In the genomic region with DNA sequence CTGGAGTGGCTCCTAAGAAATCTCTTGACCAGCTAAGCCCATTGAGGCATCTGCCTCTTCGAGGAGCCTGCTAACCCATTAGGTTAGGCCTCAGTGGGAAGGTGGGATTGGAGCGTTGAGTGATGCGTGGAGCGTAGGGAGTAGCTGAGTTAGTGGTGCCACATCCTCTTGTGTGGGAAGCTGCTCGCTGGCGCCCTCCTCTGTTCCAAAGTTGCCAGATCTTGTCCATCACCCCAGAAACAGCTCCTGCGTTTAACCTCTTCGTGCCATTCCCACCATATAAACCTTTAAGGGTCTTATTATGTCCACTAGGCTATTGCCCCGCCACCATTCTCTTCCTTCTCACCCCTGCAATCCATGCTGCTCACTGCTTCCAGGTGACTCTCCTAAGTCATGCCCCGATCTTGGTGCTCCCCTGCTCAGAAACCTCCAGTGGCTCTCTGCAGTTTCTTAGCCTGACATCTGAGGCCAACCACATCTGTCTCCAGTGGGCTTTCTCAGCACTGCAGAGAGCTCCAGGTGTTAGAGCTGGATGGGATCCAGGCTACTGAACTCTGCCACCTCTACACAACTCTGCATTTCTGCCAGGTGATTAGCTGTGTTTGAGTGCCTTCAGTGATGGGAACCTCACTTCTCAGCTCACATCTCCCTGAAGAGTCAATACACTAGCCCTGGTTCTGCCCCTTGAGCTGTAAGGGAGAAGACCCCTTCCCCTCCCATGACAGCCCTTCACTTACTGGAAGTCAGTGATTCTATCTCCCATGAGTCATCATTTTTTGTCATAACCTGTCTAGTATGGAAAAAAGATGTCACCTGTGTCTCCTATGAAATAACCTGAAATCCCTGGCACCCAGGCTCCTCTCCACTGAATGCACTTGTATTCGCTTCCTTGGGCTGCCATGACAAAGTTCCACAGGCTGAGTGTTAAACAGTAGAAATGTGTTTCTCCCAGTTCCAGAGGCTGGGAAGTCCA, we compare ENCODE assay signal across 9 cellular contexts.
DNase-seq lines count a peak whose midpoint lies in the region; ATAC-seq and TF ChIP-seq lines count a peak whose summit lies in the region.
"Had no signal": no experiment of that assay in that cellular context is flagged by ENCODE, and none has a peak within 500 bp of the region (broad histone marks: within the 10 kb centered on the region; RNA-seq: fewer than 3 reads in every experiment).

No MANE protein-coding gene starts in this region.

- no peak overlapping the region for H2BK15ac ChIP-seq in neuronal stem cell (ENCODE audit: low read length)

- no peak overlapping the region for H3K4me3 Mint-ChIP-seq in chondrocyte (ENCODE audit: unreplicated experiment)

- no peak overlapping the region for H2BK120ac ChIP-seq in neuronal stem cell (ENCODE audit: low read depth, low read length)

- no peak overlapping the region for H3K23ac ChIP-seq in neuronal stem cell (ENCODE audit: low read depth, low read length, poor library complexity)

- peak; percentile 51 for TF ChIP-seq RAD21 in SK-N-SH (IDR thresholded peaks at IDR 0.05; ENCODE audit: low read length)

- intact Hi-C loops in lower leg skin (cut with DNase I; ENCODE audit: low total_unique reads) = no loop called here

- no peak overlapping the region for H3K14ac ChIP-seq in neuronal stem cell (ENCODE audit: low read length)

- WGBS in SK-N-SH (ENCODE audit: low lambda C conversion rate) = 53% methylated on average over 11 of the region's 11 CpGs
- WGBS in neuronal stem cell (ENCODE audit: extremely low coverage in 2 of 2, insufficient read length in 2 of 2, insufficient replicate concordance in 1 of 2), 2 donors = no CpG with 5 or more reads among the region's 11 CpGs
- WGBS in lower leg skin, 2 donors = 69 to 72% methylated on average over 11 of the region's 11 CpGs

- H2BK5ac ChIP-seq in neuronal stem cell (ENCODE audit: low read length) = no peak overlapping the region

- no peaks in the 10 kb centered on the region for H3K36me3 Mint-ChIP-seq in chondrocyte (ENCODE audit: low read depth)

- H3K18ac ChIP-seq in neuronal stem cell (ENCODE audit: low read length) = no peak overlapping the region

- no peak overlapping the region for H4K8ac ChIP-seq in neuronal stem cell (ENCODE audit: low read depth, low read length)

- H2AFZ ChIP-seq in SK-N-SH (ENCODE audit: low read depth) (no peak overlapping the region), neuronal stem cell (ENCODE audit: low read length) (no peak overlapping the region)

- H3K36me3 ChIP-seq in SK-N-SH (replicated peaks in 1 of 2; ENCODE audit: control insufficient read depth in 1 of 2, insufficient read depth in 2 of 2, low read length in 1 of 2) (no peaks in the 10 kb centered on the region), neuronal stem cell (replicated peaks in 1 of 2; ENCODE audit: control insufficient read depth in 2 of 2, insufficient read depth in 2 of 2, low read length in 2 of 2) (no peaks in the 10 kb centered on the region)

- peaks cover 3% of the 10 kb centered on the region for H3K9me3 Mint-ChIP-seq in chondrocyte (ENCODE audit: low read depth)

- H3K4me2 ChIP-seq in SK-N-SH = no peak overlapping the region
- no peak overlapping the region for H3K4me2 ChIP-seq in neuronal stem cell (ENCODE audit: insufficient read depth, low read length, poor library complexity, severe bottlenecking)

- no peak overlapping the region for H3K27ac Mint-ChIP-seq in chondrocyte (ENCODE audit: unreplicated experiment)

- H3K27me3 Mint-ChIP-seq in chondrocyte (ENCODE audit: low read depth) = no peaks in the 10 kb centered on the region

- no peaks in the 10 kb centered on the region for H3K79me1 ChIP-seq in neuronal stem cell (ENCODE audit: low read depth, low read length)

- H4K91ac ChIP-seq in neuronal stem cell (ENCODE audit: low read depth, low read length, poor library complexity) = no peak overlapping the region

- H3K4me1 ChIP-seq in SK-N-SH (ENCODE audit: control insufficient read depth in 1 of 2, insufficient read depth in 2 of 2, low read depth in 1 of 2, low read length in 1 of 2) (peaks cover 2 to 7% of the 10 kb centered on the region in 2 experiments; a peak in 3 of 4 replicates), neuronal stem cell (ENCODE audit: control insufficient read depth in 2 of 2, insufficient read depth in 1 of 2, low read depth in 1 of 2, low read length in 2 of 2) (peaks cover under 1 to 1% of the 10 kb centered on the region in 2 donors)

- no peak overlapping the region for H2AK5ac ChIP-seq in neuronal stem cell (ENCODE audit: low read depth, low read length)

- no peaks in the 10 kb centered on the region for H3K9me3 ChIP-seq in SK-N-SH
- no peaks in the 10 kb centered on the region for H3K9me3 ChIP-seq in neuronal stem cell (replicated peaks in 1 of 2; ENCODE audit: control insufficient read depth in 2 of 2, insufficient read depth in 1 of 2, low read depth in 1 of 2, low read length in 2 of 2)

- H2BK12ac ChIP-seq in neuronal stem cell (ENCODE audit: low read length) = no peak overlapping the region

- POLR2A ChIA-PET in SK-N-SH (lab: Yijun Ruan, JAX) = no interaction called here

- H3K4me3 ChIP-seq in SK-N-SH (ENCODE audit: low read depth in 2 of 2, low read length in 1 of 2) = no peak overlapping the region
- no peak overlapping the region for H3K4me3 ChIP-seq in Jurkat, Clone E6-1 (ENCODE audit: low read length)
- no peak overlapping the region for H3K4me3 ChIP-seq in neuronal stem cell (ENCODE audit: low read length in 2 of 2)
- H3K4me3 ChIP-seq in lower leg skin (ENCODE audit: low read depth, poor library complexity, severe bottlenecking) = no peak overlapping the region

- CTCF ChIA-PET in SK-N-SH (lab: Yijun Ruan, JAX) = interaction anchor here (0.6 to 2.6 kb wide), 22 partner anchors 8 to 832 kb away, joined by 3 to 9 read pairs (median 3); no protein-coding TSS in a partner anchor

- TF ChIP-seq CTCF in SK-N-SH (IDR thresholded peaks at IDR 0.05) (peak; percentile 37), chondrocyte (IDR thresholded peaks at IDR 0.05) (peak; percentile 62), lower leg skin (IDR thresholded peaks at IDR 0.05) (no peak)

- peak; percentile 64 for DNase-seq in SK-N-SH
- peak; percentile 5 for DNase-seq in Jurkat, Clone E6-1 (ENCODE audit: low read depth, low spot score)
- DNase-seq in chondrocyte (ENCODE audit: low spot score) = no peak
- peak; percentile 32 for DNase-seq in neuronal stem cell (ENCODE audit: low spot score)
- DNase-seq in lower leg skin (ENCODE audit: low spot score in 2 of 2) = no peak
- DNase-seq in SW 1271 (lab: John Stamatoyannopoulos, UW) = no peak
- DNase-seq in RKO (ENCODE audit: low spot score) = no peak
- DNase-seq: NCI-H510A treated with DMSO at 0.1 percent for 48 hours had no signal

- H3K27ac ChIP-seq in SK-N-SH (ENCODE audit: low read depth in 2 of 2, low read length in 1 of 2) = no peak overlapping the region
- H3K27ac ChIP-seq in neuronal stem cell (replicated peaks; ENCODE audit: low read length) = no peak overlapping the region

- TF ChIP-seq EP300 in SK-N-SH (IDR thresholded peaks at IDR 0.05; ENCODE audit: borderline replicate concordance in 1 of 2, low read depth in 1 of 2, low read length in 1 of 2) = no peak

- ATAC-seq in SK-N-SH treated with all-trans-retinoic acid at 6 μM for 48 hours = no peak

- no peaks in the 10 kb centered on the region for H3K9me2 ChIP-seq in SK-N-SH

- H3K27me3 ChIP-seq in SK-N-SH (ENCODE audit: insufficient read depth) = no peaks in the 10 kb centered on the region
- peaks cover 0 to 8% (median 0%) of the 10 kb centered on the region in 3 experiments for H3K27me3 ChIP-seq in neuronal stem cell (ENCODE audit: control insufficient read depth in 3 of 3, insufficient read depth in 3 of 3, low read depth in 1 of 3, low read length in 3 of 3)

- no peaks in the 10 kb centered on the region for H3K79me2 ChIP-seq in SK-N-SH (ENCODE audit: insufficient read depth)

- H3K4ac ChIP-seq in neuronal stem cell (ENCODE audit: low read length) = no peak overlapping the region

- H3F3A ChIP-seq in SK-N-SH (replicated peaks; ENCODE audit: insufficient read depth) = no peaks in the 10 kb centered on the region

- no peak for TF ChIP-seq POLR2A in lower leg skin (IDR thresholded peaks at IDR 0.05)

- H4K20me1 ChIP-seq in SK-N-SH (ENCODE audit: insufficient read depth) = no peaks in the 10 kb centered on the region

- H3K9ac ChIP-seq in SK-N-SH = no peak overlapping the region
- no peak overlapping the region for H3K9ac ChIP-seq in neuronal stem cell (ENCODE audit: low read depth, low read length, poor library complexity)

- peaks cover 5% of the 10 kb centered on the region for H3K4me1 Mint-ChIP-seq in chondrocyte (ENCODE audit: low read depth)

TF ChIP-seq in SK-N-SH, 30 proteins besides CTCF, POLR2A, EP300 and RAD21:
- peak; percentile 28; the same call in 1 of the 2 replicates for TF ChIP-seq SMC3 (IDR thresholded peaks at IDR 0.05; ENCODE audit: low read depth, low read length)
- TF ChIP-seq TAF1 (IDR thresholded peaks at IDR 0.05; ENCODE audit: borderline replicate concordance, low read depth, low read length) = no peak
TF ChIP-seq in SK-N-SH: peak in this region for 1.

TF ChIP-seq in SK-N-SH treated with all-trans-retinoic acid at 6 μM for 48 hours, 23 proteins besides CTCF, POLR2A, EP300 and RAD21 (continues in another document):
- no peak for TF ChIP-seq TSHZ2 (CRISPR knock-in tag; IDR thresholded peaks at IDR 0.05)
- no peak for TF ChIP-seq ZFP30 (CRISPR knock-in tag; IDR thresholded peaks at IDR 0.05)

Comparison
In these comparisons a context has a peak if more than half of its experiments do, and no peak if none do; other contexts are left out.
1. DNase-seq: peak in SK-N-SH (single experiment), Jurkat, Clone E6-1 (single experiment) and neuronal stem cell (single experiment); none in chondrocyte (single experiment), lower leg skin (0 of 2), SW 1271 (0 of 2) and RKO (single experiment).
2. CTCF ChIP-seq: peak in SK-N-SH (single experiment) and chondrocyte (single experiment); none in lower leg skin (0 of 3).